Comparison of ENCODE assay signal across 10 cellular contexts in the genomic region with DNA sequence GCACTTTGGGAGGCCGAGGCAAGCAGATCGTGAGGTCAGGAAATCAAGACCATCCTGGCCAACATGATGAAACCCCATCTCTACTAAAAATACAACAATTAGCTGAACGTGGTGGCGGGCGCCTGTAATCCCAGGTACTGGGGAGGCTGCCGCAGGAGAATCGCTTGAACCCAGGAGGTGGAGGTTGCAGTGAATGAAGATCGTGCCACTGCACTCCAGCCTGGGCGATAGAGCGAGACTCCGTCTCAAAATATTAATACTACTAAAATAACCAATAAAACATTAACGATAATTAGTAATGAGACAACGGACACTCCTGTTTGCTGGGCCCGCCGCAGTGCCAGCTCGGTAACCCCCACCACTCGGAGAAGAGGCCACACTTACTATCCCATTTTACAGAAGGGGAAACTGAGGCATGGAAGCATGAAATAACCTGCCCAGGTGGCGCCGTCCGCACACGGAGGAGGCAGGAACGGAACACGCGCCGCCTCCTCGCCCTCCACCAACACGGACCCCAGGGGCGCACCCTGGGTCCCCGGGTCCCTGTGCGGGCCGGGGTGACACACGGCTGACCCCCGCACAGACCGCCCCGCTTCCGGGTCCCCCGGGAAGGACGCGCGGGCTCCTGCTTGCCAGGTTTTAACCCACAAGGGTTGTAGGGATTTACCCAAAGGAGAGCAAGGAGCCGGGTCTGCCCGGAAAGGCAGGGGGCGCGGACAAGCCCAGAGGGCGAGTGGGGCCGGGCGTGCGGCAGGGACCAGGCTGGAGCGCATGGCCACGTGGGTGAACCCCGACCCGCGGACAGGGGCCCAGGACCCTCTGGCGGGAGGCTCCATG. TPM values are rescaled to one million over a fixed set of nuclear protein-coding genes. Genes with fewer than 3 reads are reported as not detected.
DNase-seq lines count a peak whose midpoint lies in the region; ATAC-seq, FAIRE-seq and TF ChIP-seq lines count a peak whose summit lies in the region.
"Had no signal": no experiment of that assay in that cellular context is flagged by ENCODE, and none has a peak within 500 bp of the region (broad histone marks: within the 10 kb centered on the region; RNA-seq: fewer than 3 reads in every experiment).

No MANE protein-coding gene starts in this region.

- peaks cover 3% of the 10 kb centered on the region; the same call in 1 of the 2 replicates for H3F3A ChIP-seq in OCI-LY1 (ENCODE audit: insufficient read depth, low read length)

- H3K9me3 Mint-ChIP-seq in osteocyte (ENCODE audit: unreplicated experiment): no peaks in the 10 kb centered on the region

- DNase-seq in bronchial epithelial cell (ENCODE audit: low read depth): no peak
- DNase-seq in osteocyte (ENCODE audit: extremely low spot score, unreplicated experiment): no peak
- DNase-seq in kidney tubule cell (ENCODE audit: low spot score): no peak
- no peak for DNase-seq in T1000 (lab: John Stamatoyannopoulos, UW)
- DNase-seq: RPMI8226, sigmoid colon had no signal

- no peaks in the 10 kb centered on the region for H3K9me2 ChIP-seq in OCI-LY1 (ENCODE audit: low read depth, low read length)

- H3K4me1 ChIP-seq in OCI-LY1 (ENCODE audit: insufficient read depth, low read length, severe bottlenecking): peaks cover 44% of the 10 kb centered on the region

- no peaks in the 10 kb centered on the region for H4K20me1 ChIP-seq in OCI-LY1 (ENCODE audit: insufficient read depth, low read length)

- H3K4me1 Mint-ChIP-seq in osteocyte (ENCODE audit: unreplicated experiment): peaks cover 10% of the 10 kb centered on the region

- H3K4me3 ChIP-seq in OCI-LY1 (ENCODE audit: low read depth, low read length, poor library complexity, severe bottlenecking) (peak overlapping the region; percentile 17), bronchial epithelial cell (ENCODE audit: low read depth, low read length) (peak overlapping the region; percentile 88)

- no peaks in the 10 kb centered on the region for H3K79me2 ChIP-seq in OCI-LY1 (ENCODE audit: insufficient read depth, low read length)

- H3K9me3 ChIP-seq in OCI-LY1 (ENCODE audit: low read length): no peaks in the 10 kb centered on the region
- H3K9me3 ChIP-seq: sigmoid colon had no signal

- no peak overlapping the region for H3K27ac ChIP-seq in OCI-LY1 (ENCODE audit: low read depth, low read length, poor library complexity, severe bottlenecking)

- ATAC-seq in GM18870 (IDR thresholded peaks at IDR 0.05; ENCODE audit: unreplicated experiment): no peak

- TF ChIP-seq CTCF in OCI-LY1 (IDR thresholded peaks at IDR 0.05; ENCODE audit: low read length) (no peak), bronchial epithelial cell (IDR thresholded peaks at IDR 0.05; ENCODE audit: insufficient read depth, low read length, severe bottlenecking) (no peak), osteocyte (IDR thresholded peaks at IDR 0.05) (no peak)

- no peak overlapping the region for H3K9ac ChIP-seq in OCI-LY1 (ENCODE audit: low read length)

- FAIRE-seq in bronchial epithelial cell (lab: Jason Lieb, UNC): no peak

- H3K36me3 Mint-ChIP-seq in osteocyte (ENCODE audit: unreplicated experiment): no peaks in the 10 kb centered on the region

- H3K27me3 ChIP-seq in OCI-LY1 (ENCODE audit: insufficient read depth, low read length) (no peaks in the 10 kb centered on the region), bronchial epithelial cell (ENCODE audit: control insufficient read depth, insufficient read depth, low read length) (no peaks in the 10 kb centered on the region)

- 0 out of 2 replicates have a peak overlapping the region, but pooled peaks have one; percentile 7 for H3K4me2 ChIP-seq in OCI-LY1 (ENCODE audit: low read length)

- H3K27ac Mint-ChIP-seq in osteocyte (ENCODE audit: unreplicated experiment): peak overlapping the region; percentile 41

- H3K36me3 ChIP-seq in OCI-LY1 (ENCODE audit: insufficient read depth, low read length) (0 out of 2 replicates have a peak, but pooled peaks cover 6% of the 10 kb centered on the region), bronchial epithelial cell (ENCODE audit: control insufficient read depth, insufficient read depth, low read length) (peaks cover 2% of the 10 kb centered on the region)
- H3K36me3 ChIP-seq: sigmoid colon had no signal

- no peaks in the 10 kb centered on the region for H3K27me3 Mint-ChIP-seq in osteocyte (ENCODE audit: unreplicated experiment)

- H3K4me3 Mint-ChIP-seq in osteocyte (ENCODE audit: unreplicated experiment): peak overlapping the region; percentile 60

- no peak overlapping the region for H2AFZ ChIP-seq in OCI-LY1 (ENCODE audit: low read length)

RNA-seq across cellular contexts. Expression of gene R3HDM4, which starts 1.6 kb away (rescaled TPM):
- 35.8 and 46.1 TPM in 2 replicates for total RNA-seq in bronchial epithelial cell
- 61.1 and 63.5 TPM in 2 replicates for total RNA-seq in osteocyte

RNA-seq across cellular contexts. Expression of gene KISS1R, which starts 5.7 kb away (rescaled TPM):
- total RNA-seq in bronchial epithelial cell (0.13 TPM in 1 of 2 replicates, not detected in the other), osteocyte (0.47 and 1.7 TPM in 2 replicates)
- total RNA-seq: M059J, sigmoid colon had no signal

RNA-seq across cellular contexts. Expression of gene ARID3A, which starts 14.4 kb away (rescaled TPM):
- total RNA-seq in bronchial epithelial cell (15.8 and 16.0 TPM in 2 replicates), osteocyte (16.8 and 17.0 TPM in 2 replicates)

RNA-seq across cellular contexts. Expression of gene RNU6-9, which starts 18.1 kb away (rescaled TPM):
- not detected in 2 replicates for total RNA-seq in bronchial epithelial cell
- total RNA-seq in osteocyte: not detected in 2 replicates
- total RNA-seq: glomerular endothelial cell, M059J, sigmoid colon had no signal

RNA-seq across cellular contexts. Expression of gene MED16, which starts 18.4 kb away (rescaled TPM):
- total RNA-seq in bronchial epithelial cell: 9.2 and 12.1 TPM in 2 replicates
- 69.3 and 72.3 TPM in 2 replicates for total RNA-seq in osteocyte
